In the genomic region with DNA sequence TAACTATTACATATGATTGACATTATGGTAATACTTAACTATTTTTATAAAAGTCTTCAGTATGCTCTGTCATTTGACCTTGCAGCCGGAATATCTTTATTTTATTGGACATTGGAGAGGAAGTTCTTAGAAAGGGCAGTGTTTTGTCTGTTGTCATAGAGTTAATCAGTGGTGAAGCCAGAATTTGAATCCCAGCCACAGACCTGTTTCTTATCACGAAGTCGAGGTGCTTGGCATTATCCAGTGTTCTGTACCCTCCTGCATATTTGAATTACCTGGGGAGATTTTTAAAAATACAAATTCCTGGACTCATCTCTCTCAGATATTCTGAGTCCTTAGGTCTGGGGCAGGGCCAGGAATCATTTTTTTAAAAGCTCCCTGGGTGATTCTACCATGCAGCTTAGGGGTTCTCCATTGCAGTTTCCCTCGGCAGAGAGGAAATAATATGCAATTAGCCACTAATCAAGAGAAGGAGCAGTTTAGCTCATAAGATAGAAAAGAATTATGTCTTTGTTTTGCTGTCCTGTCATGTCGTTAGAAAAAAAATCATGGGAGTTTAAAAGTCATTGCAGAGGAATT, we compare ENCODE assay signal across 18 cellular contexts.
A peak's percentile ranks its signal among the peaks of the same experiment; 100 is the strongest.
DNase-seq lines count a peak whose midpoint lies in the region; ATAC-seq and TF ChIP-seq lines count a peak whose summit lies in the region.
"Had no signal": no experiment of that assay in that cellular context is flagged by ENCODE, and none has a peak within 500 bp of the region (broad histone marks: within the 10 kb centered on the region; RNA-seq: fewer than 3 reads in every experiment).

No MANE protein-coding gene starts in this region.

- peaks cover 38% of the 10 kb centered on the region for H3K4me1 ChIP-seq in left ventricle myocardium inferior
- peaks cover 12% of the 10 kb centered on the region for H3K4me1 ChIP-seq in hepatocyte (ENCODE audit: insufficient read depth)
- H3K4me1 ChIP-seq: adrenal gland had no signal

- peak overlapping the region; percentile 24 for H3K4me3 Mint-ChIP-seq in type B pancreatic cell
- H3K4me3 Mint-ChIP-seq: central memory CD8-positive, alpha-beta T cell; neural progenitor cell had no signal

- no peaks in the 10 kb centered on the region for H4K20me1 ChIP-seq in hepatocyte (ENCODE audit: insufficient read depth, poor library complexity, severe bottlenecking)

- WGBS in hepatocyte (ENCODE audit: low lambda C conversion rate, missing lambda C conversion rate): 34% methylated on average over 5 of the region's 5 CpGs

- H3K36me3 Mint-ChIP-seq in type B pancreatic cell: peaks cover 4% of the 10 kb centered on the region
- H3K36me3 Mint-ChIP-seq: neural progenitor cell had no signal

- ATAC-seq in Right ventricle myocardium inferior: peak; percentile 72
- ATAC-seq in HG02571 (IDR thresholded peaks at IDR 0.05; ENCODE audit: unreplicated experiment): no peak
- ATAC-seq: HCT116 had no signal

- peak overlapping the region; percentile 22 for H3K4me2 ChIP-seq in hepatocyte
- H3K4me2 ChIP-seq: neural progenitor cell had no signal

- H3K27me3 ChIP-seq in left ventricle myocardium inferior (ENCODE audit: low read depth) (no peaks in the 10 kb centered on the region), hepatocyte (no peaks in the 10 kb centered on the region)
- H3K27me3 ChIP-seq: adrenal gland, MG63, neural progenitor cell had no signal

- peak overlapping the region; percentile 52 for H3K27ac Mint-ChIP-seq in type B pancreatic cell
- H3K27ac Mint-ChIP-seq: neural progenitor cell had no signal

- peaks cover 40% of the 10 kb centered on the region for H3K27me3 Mint-ChIP-seq in type B pancreatic cell
- H3K27me3 Mint-ChIP-seq: central memory CD8-positive, alpha-beta T cell had no signal

- H3K79me2 ChIP-seq in hepatocyte: no peaks in the 10 kb centered on the region

- no peaks in the 10 kb centered on the region for H3K9me3 Mint-ChIP-seq in type B pancreatic cell
- H3K9me3 Mint-ChIP-seq: central memory CD8-positive, alpha-beta T cell; neural progenitor cell had no signal

- no peak overlapping the region for H3K4me3 ChIP-seq in left ventricle myocardium inferior
- H3K4me3 ChIP-seq in hepatocyte: no peak overlapping the region
- H3K4me3 ChIP-seq: adrenal gland, MG63, neural progenitor cell had no signal

- no peak overlapping the region for H2AFZ ChIP-seq in hepatocyte

- intact Hi-C loops in Right ventricle myocardium inferior (cut with DNase I) (no loop called here), left ventricle myocardium inferior (cut with micrococcal nuclease) (no loop called here)

- no peaks in the 10 kb centered on the region for H3K9me3 ChIP-seq in left ventricle myocardium inferior (replicated peaks)
- H3K9me3 ChIP-seq in hepatocyte (ENCODE audit: low read depth): no peaks in the 10 kb centered on the region
- H3K9me3 ChIP-seq: adrenal gland, MG63 had no signal

- no peaks in the 10 kb centered on the region for H3K9me2 ChIP-seq in hepatocyte (replicated peaks; ENCODE audit: insufficient read depth)

- DNase-seq in Right ventricle myocardium inferior (ENCODE audit: missing footprints): no peak
- DNase-seq in left ventricle myocardium inferior: no peak
- DNase-seq in hepatocyte (ENCODE audit: low spot score): no peak
- DNase-seq in type B pancreatic cell (ENCODE audit: extremely low spot score, unreplicated experiment): no peak
- no peak for DNase-seq in LoVo (ENCODE audit: low spot score)
- DNase-seq in NK-92 treated with Interleukin-12 subunit alpha and Interleukin-12 subunit beta, amount 100 ng/mL, for 24 hours (lab: John Stamatoyannopoulos, UW): no peak
- DNase-seq: 8988T; activated CD4-positive, alpha-beta T cell treated with anti-CD3 and anti-CD28 coated beads for 48 hours; effector CD4-positive, alpha-beta T cell; hippocampal formation; MG63; NCI-H774 had no signal

- peaks cover 49% of the 10 kb centered on the region for H3K4me1 Mint-ChIP-seq in type B pancreatic cell (ENCODE audit: unreplicated experiment)
- H3K4me1 Mint-ChIP-seq: central memory CD8-positive, alpha-beta T cell had no signal

- no peak overlapping the region for H3K27ac ChIP-seq in left ventricle myocardium inferior (replicated peaks)
- H3K27ac ChIP-seq in VCaP: peak overlapping the region; percentile 83
- no peak overlapping the region for H3K27ac ChIP-seq in hepatocyte
- H3K27ac ChIP-seq: adrenal gland, neural progenitor cell had no signal

- no peaks in the 10 kb centered on the region for H3K36me3 ChIP-seq in left ventricle myocardium inferior
- no peaks in the 10 kb centered on the region for H3K36me3 ChIP-seq in hepatocyte (replicated peaks; ENCODE audit: insufficient read depth, low read depth)
- H3K36me3 ChIP-seq: adrenal gland, MG63, neural progenitor cell had no signal

- no peak for TF ChIP-seq CTCF in left ventricle myocardium inferior (IDR thresholded peaks at IDR 0.05; ENCODE audit: borderline replicate concordance)
- TF ChIP-seq CTCF in VCaP (conservative IDR thresholded peaks at IDR 0.05): no peak
- no peak for TF ChIP-seq CTCF in hepatocyte (IDR thresholded peaks at IDR 0.05; ENCODE audit: poor library complexity)
- TF ChIP-seq CTCF in type B pancreatic cell (conservative IDR thresholded peaks at IDR 0.05): no peak
